29 cellular contexts compared by ENCODE assay signal in genomic region chr20:22027423-22027822, GRCh38.
"Had no signal": no experiment of that assay in that cellular context is flagged by ENCODE, and none has a peak within 500 bp of the region (broad histone marks: within the 10 kb centered on the region; RNA-seq: fewer than 3 reads in every experiment).

No MANE protein-coding gene starts in this region.

- H3K27me3 Mint-ChIP-seq: stimulated activated memory B cell treated with anti-CD40 and anti-IgM and Interleukin-4, amounts not matched to agents 10 μg/mL and 1 μg/mL and 100 μg/mL, for 72 hours; stimulated activated naive B cell treated with anti-CD40 and anti-IgM and Interleukin-4, amounts not matched to agents 10 μg/mL and 1 μg/mL and 100 μg/mL, for 72 hours; stimulated activated naive CD8-positive, alpha-beta T cell treated with anti-CD3 and anti-CD28 coated beads, Interleukin-15, amount 100 ng/mL, for 72 hours; stimulated activated naive CD8-positive, alpha-beta T cell treated with anti-CD3 and anti-CD28 coated beads, Interleukin-15, Interleukin-2, amounts not matched to agents 100 ng/mL and 50 ng/mL, for 24 hours; type B pancreatic cell had no signal

- H3K4me1 Mint-ChIP-seq: stimulated activated effector memory CD8-positive, alpha-beta T cell treated with anti-CD3 and anti-CD28 coated beads, Interleukin-12 subunit alpha, Interleukin-12 subunit beta, amount 100 ng/mL, for 72 hours; stimulated activated memory B cell treated with anti-CD40 and anti-IgM and Interleukin-4, amounts not matched to agents 10 μg/mL and 1 μg/mL and 100 μg/mL, for 72 hours; stimulated activated naive B cell treated with anti-CD40 and anti-IgM and Interleukin-4, amounts not matched to agents 10 μg/mL and 1 μg/mL and 100 μg/mL, for 72 hours; stimulated activated naive CD8-positive, alpha-beta T cell treated with anti-CD3 and anti-CD28 coated beads, Interleukin-15, amount 100 ng/mL, for 72 hours had no signal

- H3K36me3 Mint-ChIP-seq: stimulated activated effector memory CD8-positive, alpha-beta T cell treated with anti-CD3 and anti-CD28 coated beads, Interleukin-12 subunit alpha, Interleukin-12 subunit beta, amount 100 ng/mL, for 72 hours; stimulated activated memory B cell treated with anti-CD40 and anti-IgM and Interleukin-4, amounts not matched to agents 10 μg/mL and 1 μg/mL and 100 μg/mL, for 72 hours; stimulated activated naive B cell treated with anti-CD40 and anti-IgM and Interleukin-4, amounts not matched to agents 10 μg/mL and 1 μg/mL and 100 μg/mL, for 72 hours; type B pancreatic cell had no signal

- H3K27ac Mint-ChIP-seq: stimulated activated effector memory CD8-positive, alpha-beta T cell treated with anti-CD3 and anti-CD28 coated beads, Interleukin-12 subunit alpha, Interleukin-12 subunit beta, amount 100 ng/mL, for 72 hours; stimulated activated memory B cell treated with anti-CD40 and anti-IgM and Interleukin-4, amounts not matched to agents 10 μg/mL and 1 μg/mL and 100 μg/mL, for 72 hours; stimulated activated naive B cell treated with anti-CD40 and anti-IgM and Interleukin-4, amounts not matched to agents 10 μg/mL and 1 μg/mL and 100 μg/mL, for 72 hours; stimulated activated naive CD8-positive, alpha-beta T cell treated with anti-CD3 and anti-CD28 coated beads, Interleukin-15, amount 100 ng/mL, for 72 hours; stimulated activated naive CD8-positive, alpha-beta T cell treated with anti-CD3 and anti-CD28 coated beads, Interleukin-15, Interleukin-2, amounts not matched to agents 100 ng/mL and 50 ng/mL, for 24 hours; type B pancreatic cell had no signal

- H3K9me3 ChIP-seq: testis, thoracic aorta, thyroid gland, upper lobe of right lung, uterus, vagina had no signal

- H3K4me1 ChIP-seq: stomach, suprapubic skin, testis, thyroid gland, tibial artery, tibial nerve, transverse colon, upper lobe of left lung, upper lobe of right lung, uterus, vagina had no signal

- H3K9me3 Mint-ChIP-seq: type B pancreatic cell had no signal

- ATAC-seq: stimulated activated effector memory CD8-positive, alpha-beta T cell treated with anti-CD3 and anti-CD28 coated beads, Interleukin-12 subunit alpha, Interleukin-12 subunit beta, amount 100 ng/mL, for 72 hours; stimulated activated memory B cell treated with anti-CD40 and anti-IgM and Interleukin-4, amounts not matched to agents 10 μg/mL and 1 μg/mL and 100 μg/mL, for 72 hours; stimulated activated naive B cell treated with anti-CD40 and anti-IgM and Interleukin-4, amounts not matched to agents 10 μg/mL and 1 μg/mL and 100 μg/mL, for 72 hours; stimulated activated naive CD8-positive, alpha-beta T cell treated with anti-CD3 and anti-CD28 coated beads, Interleukin-15, amount 100 ng/mL, for 72 hours; stimulated activated naive CD8-positive, alpha-beta T cell treated with anti-CD3 and anti-CD28 coated beads, Interleukin-15, Interleukin-2, amounts not matched to agents 100 U/mL and 50 U/mL, for 24 hours; upper lobe of right lung had no signal

- DNase-seq: stimulated activated CD4-positive, alpha-beta T cell treated with anti-CD3 and anti-CD28 coated beads, Interleukin-2, amount 100 ng/mL, for 48 hours; stimulated activated CD4-positive, alpha-beta T cell treated with anti-CD3 and anti-CD28 coated beads, Interleukin-4, amount 100 ng/mL, for 1 hour; stimulated activated CD4-positive, alpha-beta T cell treated with anti-CD3 and anti-CD28 coated beads, Interleukin-4, amount 100 ng/mL, for 24 hours; stimulated activated CD4-positive, alpha-beta T cell treated with anti-CD3 and anti-CD28 coated beads, Interleukin-4, amount 100 ng/mL, for 4 hours; stimulated activated CD8-positive, alpha-beta memory T cell treated with anti-CD3 and anti-CD28 coated beads, Interleukin-4, amount 100 ng/mL, for 48 hours; stimulated activated naive B cell treated with anti-CD40 and anti-IgM and Interleukin-4, amounts not matched to agents 10 μg/mL and 1 μg/mL and 100 μg/mL, for 72 hours; stimulated activated naive CD4-positive, alpha-beta T cell; stimulated activated naive CD4-positive, alpha-beta T cell treated with Interleukin-2 at 50 U/mL for 16 hours; stimulated activated naive CD8-positive, alpha-beta T cell treated with anti-CD3 and anti-CD28 coated beads, Interleukin-15, amount 100 ng/mL, for 72 hours; stimulated activated naive CD8-positive, alpha-beta T cell treated with anti-CD3 and anti-CD28 coated beads, Interleukin-15, Interleukin-2, amounts not matched to agents 100 U/mL and 50 U/mL, for 24 hours; stomach; substantia nigra; testis; thyroid gland; tibial artery; transverse colon; trophoblast cell; upper lobe of left lung; upper lobe of right lung; uterus had no signal

- H3K27ac ChIP-seq: stomach, suprapubic skin, testis, thoracic aorta, thyroid gland, tibial artery, tibial nerve, transverse colon, upper lobe of left lung, upper lobe of right lung, uterus, vagina had no signal

- H3K4me3 ChIP-seq: stomach, suprapubic skin, testis, thoracic aorta, thyroid gland, tibial artery, tibial nerve, transverse colon, upper lobe of left lung, upper lobe of right lung, uterus, vagina had no signal

- H3K27me3 ChIP-seq: stomach, suprapubic skin, testis, thyroid gland, tibial artery, tibial nerve, transverse colon, upper lobe of left lung, upper lobe of right lung, uterus, vagina had no signal

- FAIRE-seq: urothelium cell line had no signal

- H3K4me3 Mint-ChIP-seq: stimulated activated effector memory CD8-positive, alpha-beta T cell treated with anti-CD3 and anti-CD28 coated beads, Interleukin-12 subunit alpha, Interleukin-12 subunit beta, amount 100 ng/mL, for 72 hours; stimulated activated memory B cell treated with anti-CD40 and anti-IgM and Interleukin-4, amounts not matched to agents 10 μg/mL and 1 μg/mL and 100 μg/mL, for 72 hours; stimulated activated naive B cell treated with anti-CD40 and anti-IgM and Interleukin-4, amounts not matched to agents 10 μg/mL and 1 μg/mL and 100 μg/mL, for 72 hours; stimulated activated naive CD8-positive, alpha-beta T cell treated with anti-CD3 and anti-CD28 coated beads, Interleukin-15, amount 100 ng/mL, for 72 hours; stimulated activated naive CD8-positive, alpha-beta T cell treated with anti-CD3 and anti-CD28 coated beads, Interleukin-15, Interleukin-2, amounts not matched to agents 100 ng/mL and 50 ng/mL, for 24 hours; type B pancreatic cell had no signal

- H3K36me3 ChIP-seq: stomach, suprapubic skin, thoracic aorta, thyroid gland, tibial artery, tibial nerve, transverse colon, upper lobe of left lung, upper lobe of right lung, uterus, vagina had no signal
